2 cellular contexts compared by ENCODE assay signal in the genomic region with DNA sequence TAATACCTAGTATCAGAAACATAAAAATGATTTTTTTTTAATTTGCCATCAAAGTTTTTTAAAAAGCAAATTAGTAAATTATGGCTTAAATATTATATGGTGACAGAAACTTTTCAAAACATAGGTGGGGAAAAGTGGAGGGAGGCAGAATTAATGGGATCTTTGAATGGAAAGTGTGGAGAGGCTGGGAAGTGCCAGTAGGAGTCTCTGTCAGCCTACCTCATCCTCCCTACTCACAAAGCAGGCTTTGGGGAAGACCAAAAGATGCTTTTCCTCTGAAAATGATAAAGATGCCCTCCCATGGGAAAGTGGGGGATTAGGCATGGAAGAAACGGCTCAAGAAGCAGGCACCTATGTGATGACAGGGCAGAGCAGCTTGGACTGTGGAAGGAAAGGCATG.
TF ChIP-seq lines count a peak whose summit lies in the region.

No MANE protein-coding gene starts in this region.

TF ChIP-seq in HCT116, 20 proteins besides CTCF, POLR2A, EP300 and RAD21:
- TF ChIP-seq SIN3A (IDR thresholded peaks at IDR 0.05; ENCODE audit: low read depth), result no peak
- no peak for TF ChIP-seq ELF1 (IDR thresholded peaks at IDR 0.05; ENCODE audit: borderline replicate concordance, low read depth)
- no peak for TF ChIP-seq SRF (IDR thresholded peaks at IDR 0.05; ENCODE audit: low read depth)
- no peak for TF ChIP-seq POLR2AphosphoS5 (IDR thresholded peaks at IDR 0.05; ENCODE audit: low read depth, low read length)
- no peak for TF ChIP-seq CEBPB (IDR thresholded peaks at IDR 0.05; ENCODE audit: low read depth)
- TF ChIP-seq ZFX (IDR thresholded peaks at IDR 0.05), result no peak
- no peak for TF ChIP-seq CBX3 (IDR thresholded peaks at IDR 0.05; ENCODE audit: low read depth)
- no peak for TF ChIP-seq TCF7L2 (IDR thresholded peaks at IDR 0.05; ENCODE audit: borderline replicate concordance, extremely low read depth, insufficient read depth, insufficient read length)
- no peak for TF ChIP-seq YY1 (IDR thresholded peaks at IDR 0.05; ENCODE audit: extremely low read depth, insufficient replicate concordance, low read depth, low read length)
- no peak for TF ChIP-seq EZH2 (IDR thresholded peaks at IDR 0.05)
- TF ChIP-seq FOSL1 (IDR thresholded peaks at IDR 0.05; ENCODE audit: low read depth), result no peak
- no peak for TF ChIP-seq SP1 (IDR thresholded peaks at IDR 0.05; ENCODE audit: low read depth)
- TF ChIP-seq EGR1 (IDR thresholded peaks at IDR 0.05; ENCODE audit: low read depth), result no peak
- TF ChIP-seq, protein P1, sequence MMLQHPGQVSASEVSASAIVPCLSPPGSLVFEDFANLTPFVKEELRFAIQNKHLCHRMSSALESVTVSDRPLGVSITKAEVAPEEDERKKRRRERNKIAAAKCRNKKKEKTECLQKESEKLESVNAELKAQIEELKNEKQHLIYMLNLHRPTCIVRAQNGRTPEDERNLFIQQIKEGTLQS (IDR thresholded peaks at IDR 0.05), result no peak
- TF ChIP-seq ZNF274 (IDR thresholded peaks at IDR 0.05; ENCODE audit: low read depth, low read length), result no peak
- TF ChIP-seq, protein P2, sequence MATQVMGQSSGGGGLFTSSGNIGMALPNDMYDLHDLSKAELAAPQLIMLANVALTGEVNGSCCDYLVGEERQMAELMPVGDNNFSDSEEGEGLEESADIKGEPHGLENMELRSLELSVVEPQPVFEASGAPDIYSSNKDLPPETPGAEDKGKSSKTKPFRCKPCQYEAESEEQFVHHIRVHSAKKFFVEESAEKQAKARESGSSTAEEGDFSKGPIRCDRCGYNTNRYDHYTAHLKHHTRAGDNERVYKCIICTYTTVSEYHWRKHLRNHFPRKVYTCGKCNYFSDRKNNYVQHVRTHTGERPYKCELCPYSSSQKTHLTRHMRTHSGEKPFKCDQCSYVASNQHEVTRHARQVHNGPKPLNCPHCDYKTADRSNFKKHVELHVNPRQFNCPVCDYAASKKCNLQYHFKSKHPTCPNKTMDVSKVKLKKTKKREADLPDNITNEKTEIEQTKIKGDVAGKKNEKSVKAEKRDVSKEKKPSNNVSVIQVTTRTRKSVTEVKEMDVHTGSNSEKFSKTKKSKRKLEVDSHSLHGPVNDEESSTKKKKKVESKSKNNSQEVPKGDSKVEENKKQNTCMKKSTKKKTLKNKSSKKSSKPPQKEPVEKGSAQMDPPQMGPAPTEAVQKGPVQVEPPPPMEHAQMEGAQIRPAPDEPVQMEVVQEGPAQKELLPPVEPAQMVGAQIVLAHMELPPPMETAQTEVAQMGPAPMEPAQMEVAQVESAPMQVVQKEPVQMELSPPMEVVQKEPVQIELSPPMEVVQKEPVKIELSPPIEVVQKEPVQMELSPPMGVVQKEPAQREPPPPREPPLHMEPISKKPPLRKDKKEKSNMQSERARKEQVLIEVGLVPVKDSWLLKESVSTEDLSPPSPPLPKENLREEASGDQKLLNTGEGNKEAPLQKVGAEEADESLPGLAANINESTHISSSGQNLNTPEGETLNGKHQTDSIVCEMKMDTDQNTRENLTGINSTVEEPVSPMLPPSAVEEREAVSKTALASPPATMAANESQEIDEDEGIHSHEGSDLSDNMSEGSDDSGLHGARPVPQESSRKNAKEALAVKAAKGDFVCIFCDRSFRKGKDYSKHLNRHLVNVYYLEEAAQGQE (IDR thresholded peaks at IDR 0.05; ENCODE audit: low read depth), result no peak

TF ChIP-seq in WTC11, 78 proteins besides CTCF, POLR2A, EP300 and RAD21 (continues in another document):
- TF ChIP-seq, protein P3, sequence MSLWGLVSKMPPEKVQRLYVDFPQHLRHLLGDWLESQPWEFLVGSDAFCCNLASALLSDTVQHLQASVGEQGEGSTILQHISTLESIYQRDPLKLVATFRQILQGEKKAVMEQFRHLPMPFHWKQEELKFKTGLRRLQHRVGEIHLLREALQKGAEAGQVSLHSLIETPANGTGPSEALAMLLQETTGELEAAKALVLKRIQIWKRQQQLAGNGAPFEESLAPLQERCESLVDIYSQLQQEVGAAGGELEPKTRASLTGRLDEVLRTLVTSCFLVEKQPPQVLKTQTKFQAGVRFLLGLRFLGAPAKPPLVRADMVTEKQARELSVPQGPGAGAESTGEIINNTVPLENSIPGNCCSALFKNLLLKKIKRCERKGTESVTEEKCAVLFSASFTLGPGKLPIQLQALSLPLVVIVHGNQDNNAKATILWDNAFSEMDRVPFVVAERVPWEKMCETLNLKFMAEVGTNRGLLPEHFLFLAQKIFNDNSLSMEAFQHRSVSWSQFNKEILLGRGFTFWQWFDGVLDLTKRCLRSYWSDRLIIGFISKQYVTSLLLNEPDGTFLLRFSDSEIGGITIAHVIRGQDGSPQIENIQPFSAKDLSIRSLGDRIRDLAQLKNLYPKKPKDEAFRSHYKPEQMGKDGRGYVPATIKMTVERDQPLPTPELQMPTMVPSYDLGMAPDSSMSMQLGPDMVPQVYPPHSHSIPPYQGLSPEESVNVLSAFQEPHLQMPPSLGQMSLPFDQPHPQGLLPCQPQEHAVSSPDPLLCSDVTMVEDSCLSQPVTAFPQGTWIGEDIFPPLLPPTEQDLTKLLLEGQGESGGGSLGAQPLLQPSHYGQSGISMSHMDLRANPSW (CRISPR knock-in tag; conservative IDR thresholded peaks at IDR 0.05; ENCODE audit: low read depth), result no peak
- no peak for TF ChIP-seq JUN (CRISPR knock-in tag; IDR thresholded peaks at IDR 0.05)
- TF ChIP-seq, protein P4, sequence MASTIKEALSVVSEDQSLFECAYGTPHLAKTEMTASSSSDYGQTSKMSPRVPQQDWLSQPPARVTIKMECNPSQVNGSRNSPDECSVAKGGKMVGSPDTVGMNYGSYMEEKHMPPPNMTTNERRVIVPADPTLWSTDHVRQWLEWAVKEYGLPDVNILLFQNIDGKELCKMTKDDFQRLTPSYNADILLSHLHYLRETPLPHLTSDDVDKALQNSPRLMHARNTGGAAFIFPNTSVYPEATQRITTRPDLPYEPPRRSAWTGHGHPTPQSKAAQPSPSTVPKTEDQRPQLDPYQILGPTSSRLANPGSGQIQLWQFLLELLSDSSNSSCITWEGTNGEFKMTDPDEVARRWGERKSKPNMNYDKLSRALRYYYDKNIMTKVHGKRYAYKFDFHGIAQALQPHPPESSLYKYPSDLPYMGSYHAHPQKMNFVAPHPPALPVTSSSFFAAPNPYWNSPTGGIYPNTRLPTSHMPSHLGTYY (CRISPR knock-in tag; IDR thresholded peaks at IDR 0.05), result no peak
- TF ChIP-seq SMAD3 (CRISPR knock-in tag; IDR thresholded peaks at IDR 0.05; ENCODE audit: borderline replicate concordance), result no peak
- no peak for TF ChIP-seq MXD4 (CRISPR knock-in tag; IDR thresholded peaks at IDR 0.05; ENCODE audit: borderline replicate concordance)
- no peak for TF ChIP-seq OVOL2 (CRISPR knock-in tag; IDR thresholded peaks at IDR 0.05; ENCODE audit: borderline replicate concordance)
- TF ChIP-seq, protein P5, sequence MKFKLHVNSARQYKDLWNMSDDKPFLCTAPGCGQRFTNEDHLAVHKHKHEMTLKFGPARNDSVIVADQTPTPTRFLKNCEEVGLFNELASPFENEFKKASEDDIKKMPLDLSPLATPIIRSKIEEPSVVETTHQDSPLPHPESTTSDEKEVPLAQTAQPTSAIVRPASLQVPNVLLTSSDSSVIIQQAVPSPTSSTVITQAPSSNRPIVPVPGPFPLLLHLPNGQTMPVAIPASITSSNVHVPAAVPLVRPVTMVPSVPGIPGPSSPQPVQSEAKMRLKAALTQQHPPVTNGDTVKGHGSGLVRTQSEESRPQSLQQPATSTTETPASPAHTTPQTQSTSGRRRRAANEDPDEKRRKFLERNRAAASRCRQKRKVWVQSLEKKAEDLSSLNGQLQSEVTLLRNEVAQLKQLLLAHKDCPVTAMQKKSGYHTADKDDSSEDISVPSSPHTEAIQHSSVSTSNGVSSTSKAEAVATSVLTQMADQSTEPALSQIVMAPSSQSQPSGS (CRISPR knock-in tag; IDR thresholded peaks at IDR 0.05; ENCODE audit: borderline replicate concordance, low read depth), result no peak
- TF ChIP-seq HMGA2 (CRISPR knock-in tag; IDR thresholded peaks at IDR 0.05), result no peak
- TF ChIP-seq, protein P6, sequence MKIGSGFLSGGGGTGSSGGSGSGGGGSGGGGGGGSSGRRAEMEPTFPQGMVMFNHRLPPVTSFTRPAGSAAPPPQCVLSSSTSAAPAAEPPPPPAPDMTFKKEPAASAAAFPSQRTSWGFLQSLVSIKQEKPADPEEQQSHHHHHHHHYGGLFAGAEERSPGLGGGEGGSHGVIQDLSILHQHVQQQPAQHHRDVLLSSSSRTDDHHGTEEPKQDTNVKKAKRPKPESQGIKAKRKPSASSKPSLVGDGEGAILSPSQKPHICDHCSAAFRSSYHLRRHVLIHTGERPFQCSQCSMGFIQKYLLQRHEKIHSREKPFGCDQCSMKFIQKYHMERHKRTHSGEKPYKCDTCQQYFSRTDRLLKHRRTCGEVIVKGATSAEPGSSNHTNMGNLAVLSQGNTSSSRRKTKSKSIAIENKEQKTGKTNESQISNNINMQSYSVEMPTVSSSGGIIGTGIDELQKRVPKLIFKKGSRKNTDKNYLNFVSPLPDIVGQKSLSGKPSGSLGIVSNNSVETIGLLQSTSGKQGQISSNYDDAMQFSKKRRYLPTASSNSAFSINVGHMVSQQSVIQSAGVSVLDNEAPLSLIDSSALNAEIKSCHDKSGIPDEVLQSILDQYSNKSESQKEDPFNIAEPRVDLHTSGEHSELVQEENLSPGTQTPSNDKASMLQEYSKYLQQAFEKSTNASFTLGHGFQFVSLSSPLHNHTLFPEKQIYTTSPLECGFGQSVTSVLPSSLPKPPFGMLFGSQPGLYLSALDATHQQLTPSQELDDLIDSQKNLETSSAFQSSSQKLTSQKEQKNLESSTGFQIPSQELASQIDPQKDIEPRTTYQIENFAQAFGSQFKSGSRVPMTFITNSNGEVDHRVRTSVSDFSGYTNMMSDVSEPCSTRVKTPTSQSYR (CRISPR knock-in tag; IDR thresholded peaks at IDR 0.05), result no peak
- TF ChIP-seq, protein P1 (CRISPR knock-in tag; conservative IDR thresholded peaks at IDR 0.05), result no peak
- TF ChIP-seq, protein P7, sequence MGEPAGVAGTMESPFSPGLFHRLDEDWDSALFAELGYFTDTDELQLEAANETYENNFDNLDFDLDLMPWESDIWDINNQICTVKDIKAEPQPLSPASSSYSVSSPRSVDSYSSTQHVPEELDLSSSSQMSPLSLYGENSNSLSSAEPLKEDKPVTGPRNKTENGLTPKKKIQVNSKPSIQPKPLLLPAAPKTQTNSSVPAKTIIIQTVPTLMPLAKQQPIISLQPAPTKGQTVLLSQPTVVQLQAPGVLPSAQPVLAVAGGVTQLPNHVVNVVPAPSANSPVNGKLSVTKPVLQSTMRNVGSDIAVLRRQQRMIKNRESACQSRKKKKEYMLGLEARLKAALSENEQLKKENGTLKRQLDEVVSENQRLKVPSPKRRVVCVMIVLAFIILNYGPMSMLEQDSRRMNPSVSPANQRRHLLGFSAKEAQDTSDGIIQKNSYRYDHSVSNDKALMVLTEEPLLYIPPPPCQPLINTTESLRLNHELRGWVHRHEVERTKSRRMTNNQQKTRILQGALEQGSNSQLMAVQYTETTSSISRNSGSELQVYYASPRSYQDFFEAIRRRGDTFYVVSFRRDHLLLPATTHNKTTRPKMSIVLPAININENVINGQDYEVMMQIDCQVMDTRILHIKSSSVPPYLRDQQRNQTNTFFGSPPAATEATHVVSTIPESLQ (CRISPR knock-in tag; IDR thresholded peaks at IDR 0.05), result no peak
- TF ChIP-seq NFYB (CRISPR knock-in tag; conservative IDR thresholded peaks at IDR 0.05; ENCODE audit: low read depth), result no peak
- TF ChIP-seq GTF2I (CRISPR knock-in tag; conservative IDR thresholded peaks at IDR 0.05), result no peak
- TF ChIP-seq, protein P8, sequence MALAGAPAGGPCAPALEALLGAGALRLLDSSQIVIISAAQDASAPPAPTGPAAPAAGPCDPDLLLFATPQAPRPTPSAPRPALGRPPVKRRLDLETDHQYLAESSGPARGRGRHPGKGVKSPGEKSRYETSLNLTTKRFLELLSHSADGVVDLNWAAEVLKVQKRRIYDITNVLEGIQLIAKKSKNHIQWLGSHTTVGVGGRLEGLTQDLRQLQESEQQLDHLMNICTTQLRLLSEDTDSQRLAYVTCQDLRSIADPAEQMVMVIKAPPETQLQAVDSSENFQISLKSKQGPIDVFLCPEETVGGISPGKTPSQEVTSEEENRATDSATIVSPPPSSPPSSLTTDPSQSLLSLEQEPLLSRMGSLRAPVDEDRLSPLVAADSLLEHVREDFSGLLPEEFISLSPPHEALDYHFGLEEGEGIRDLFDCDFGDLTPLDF (CRISPR knock-in tag; IDR thresholded peaks at IDR 0.05), result no peak
- TF ChIP-seq, protein P9, sequence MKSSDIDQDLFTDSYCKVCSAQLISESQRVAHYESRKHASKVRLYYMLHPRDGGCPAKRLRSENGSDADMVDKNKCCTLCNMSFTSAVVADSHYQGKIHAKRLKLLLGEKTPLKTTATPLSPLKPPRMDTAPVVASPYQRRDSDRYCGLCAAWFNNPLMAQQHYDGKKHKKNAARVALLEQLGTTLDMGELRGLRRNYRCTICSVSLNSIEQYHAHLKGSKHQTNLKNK (CRISPR knock-in tag; IDR thresholded peaks at IDR 0.05), result no peak
- TF ChIP-seq, protein P10, sequence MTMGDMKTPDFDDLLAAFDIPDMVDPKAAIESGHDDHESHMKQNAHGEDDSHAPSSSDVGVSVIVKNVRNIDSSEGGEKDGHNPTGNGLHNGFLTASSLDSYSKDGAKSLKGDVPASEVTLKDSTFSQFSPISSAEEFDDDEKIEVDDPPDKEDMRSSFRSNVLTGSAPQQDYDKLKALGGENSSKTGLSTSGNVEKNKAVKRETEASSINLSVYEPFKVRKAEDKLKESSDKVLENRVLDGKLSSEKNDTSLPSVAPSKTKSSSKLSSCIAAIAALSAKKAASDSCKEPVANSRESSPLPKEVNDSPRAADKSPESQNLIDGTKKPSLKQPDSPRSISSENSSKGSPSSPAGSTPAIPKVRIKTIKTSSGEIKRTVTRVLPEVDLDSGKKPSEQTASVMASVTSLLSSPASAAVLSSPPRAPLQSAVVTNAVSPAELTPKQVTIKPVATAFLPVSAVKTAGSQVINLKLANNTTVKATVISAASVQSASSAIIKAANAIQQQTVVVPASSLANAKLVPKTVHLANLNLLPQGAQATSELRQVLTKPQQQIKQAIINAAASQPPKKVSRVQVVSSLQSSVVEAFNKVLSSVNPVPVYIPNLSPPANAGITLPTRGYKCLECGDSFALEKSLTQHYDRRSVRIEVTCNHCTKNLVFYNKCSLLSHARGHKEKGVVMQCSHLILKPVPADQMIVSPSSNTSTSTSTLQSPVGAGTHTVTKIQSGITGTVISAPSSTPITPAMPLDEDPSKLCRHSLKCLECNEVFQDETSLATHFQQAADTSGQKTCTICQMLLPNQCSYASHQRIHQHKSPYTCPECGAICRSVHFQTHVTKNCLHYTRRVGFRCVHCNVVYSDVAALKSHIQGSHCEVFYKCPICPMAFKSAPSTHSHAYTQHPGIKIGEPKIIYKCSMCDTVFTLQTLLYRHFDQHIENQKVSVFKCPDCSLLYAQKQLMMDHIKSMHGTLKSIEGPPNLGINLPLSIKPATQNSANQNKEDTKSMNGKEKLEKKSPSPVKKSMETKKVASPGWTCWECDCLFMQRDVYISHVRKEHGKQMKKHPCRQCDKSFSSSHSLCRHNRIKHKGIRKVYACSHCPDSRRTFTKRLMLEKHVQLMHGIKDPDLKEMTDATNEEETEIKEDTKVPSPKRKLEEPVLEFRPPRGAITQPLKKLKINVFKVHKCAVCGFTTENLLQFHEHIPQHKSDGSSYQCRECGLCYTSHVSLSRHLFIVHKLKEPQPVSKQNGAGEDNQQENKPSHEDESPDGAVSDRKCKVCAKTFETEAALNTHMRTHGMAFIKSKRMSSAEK (CRISPR knock-in tag; IDR thresholded peaks at IDR 0.05; ENCODE audit: borderline replicate concordance), result no peak
